1 cellular context compared by ENCODE assay signal in the genomic region with DNA sequence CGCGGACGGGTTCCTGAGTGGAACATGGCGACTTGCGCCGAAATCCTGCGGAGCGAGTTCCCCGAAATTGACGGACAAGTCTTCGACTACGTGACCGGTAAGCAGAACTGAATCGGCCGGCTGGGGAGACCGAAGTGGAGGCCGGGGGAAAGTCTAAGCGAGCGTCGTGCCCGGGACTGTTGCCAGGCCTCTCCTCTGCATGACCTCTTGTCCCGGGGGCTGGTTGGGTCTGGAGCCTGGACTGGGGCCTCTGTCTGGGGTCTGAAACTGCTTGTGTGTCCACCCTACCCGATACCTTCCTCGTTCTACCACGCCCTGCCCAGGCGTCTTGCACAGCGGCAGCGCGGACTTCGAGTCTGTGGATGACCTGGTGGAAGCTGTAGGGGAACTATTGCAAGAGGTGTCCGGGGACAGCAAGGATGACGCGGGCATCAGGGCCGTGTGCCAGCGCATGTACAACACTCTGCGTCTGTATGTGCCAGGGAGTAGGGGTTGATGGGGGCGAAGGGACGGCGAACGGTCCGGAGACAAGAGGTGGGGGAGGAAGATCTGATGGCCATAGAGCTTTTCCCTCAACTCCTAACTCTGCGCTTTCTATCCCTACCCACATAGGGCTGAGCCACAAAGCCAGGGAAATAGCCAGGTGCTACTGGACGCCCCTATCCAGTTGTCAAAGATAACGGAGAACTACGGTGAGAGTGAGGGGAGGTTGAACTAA.
A peak's percentile ranks its signal among the peaks of the same experiment; 100 is the strongest.
TF ChIP-seq lines count a peak whose summit lies in the region.

A gene with protein sequence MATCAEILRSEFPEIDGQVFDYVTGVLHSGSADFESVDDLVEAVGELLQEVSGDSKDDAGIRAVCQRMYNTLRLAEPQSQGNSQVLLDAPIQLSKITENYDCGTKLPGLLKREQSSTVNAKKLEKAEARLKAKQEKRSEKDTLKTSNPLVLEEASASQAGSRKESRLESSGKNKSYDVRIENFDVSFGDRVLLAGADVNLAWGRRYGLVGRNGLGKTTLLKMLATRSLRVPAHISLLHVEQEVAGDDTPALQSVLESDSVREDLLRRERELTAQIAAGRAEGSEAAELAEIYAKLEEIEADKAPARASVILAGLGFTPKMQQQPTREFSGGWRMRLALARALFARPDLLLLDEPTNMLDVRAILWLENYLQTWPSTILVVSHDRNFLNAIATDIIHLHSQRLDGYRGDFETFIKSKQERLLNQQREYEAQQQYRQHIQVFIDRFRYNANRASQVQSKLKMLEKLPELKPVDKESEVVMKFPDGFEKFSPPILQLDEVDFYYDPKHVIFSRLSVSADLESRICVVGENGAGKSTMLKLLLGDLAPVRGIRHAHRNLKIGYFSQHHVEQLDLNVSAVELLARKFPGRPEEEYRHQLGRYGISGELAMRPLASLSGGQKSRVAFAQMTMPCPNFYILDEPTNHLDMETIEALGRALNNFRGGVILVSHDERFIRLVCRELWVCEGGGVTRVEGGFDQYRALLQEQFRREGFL (plus strand): TSS at position 16 of the 718 bp plus-strand sequence. CDS start 9 bp downstream, at position 25.

TF ChIP-seq in HepG2, 621 proteins besides CTCF, POLR2A, EP300 and RAD21 (continued from another document and continues in another):
- TF ChIP-seq, protein P1, sequence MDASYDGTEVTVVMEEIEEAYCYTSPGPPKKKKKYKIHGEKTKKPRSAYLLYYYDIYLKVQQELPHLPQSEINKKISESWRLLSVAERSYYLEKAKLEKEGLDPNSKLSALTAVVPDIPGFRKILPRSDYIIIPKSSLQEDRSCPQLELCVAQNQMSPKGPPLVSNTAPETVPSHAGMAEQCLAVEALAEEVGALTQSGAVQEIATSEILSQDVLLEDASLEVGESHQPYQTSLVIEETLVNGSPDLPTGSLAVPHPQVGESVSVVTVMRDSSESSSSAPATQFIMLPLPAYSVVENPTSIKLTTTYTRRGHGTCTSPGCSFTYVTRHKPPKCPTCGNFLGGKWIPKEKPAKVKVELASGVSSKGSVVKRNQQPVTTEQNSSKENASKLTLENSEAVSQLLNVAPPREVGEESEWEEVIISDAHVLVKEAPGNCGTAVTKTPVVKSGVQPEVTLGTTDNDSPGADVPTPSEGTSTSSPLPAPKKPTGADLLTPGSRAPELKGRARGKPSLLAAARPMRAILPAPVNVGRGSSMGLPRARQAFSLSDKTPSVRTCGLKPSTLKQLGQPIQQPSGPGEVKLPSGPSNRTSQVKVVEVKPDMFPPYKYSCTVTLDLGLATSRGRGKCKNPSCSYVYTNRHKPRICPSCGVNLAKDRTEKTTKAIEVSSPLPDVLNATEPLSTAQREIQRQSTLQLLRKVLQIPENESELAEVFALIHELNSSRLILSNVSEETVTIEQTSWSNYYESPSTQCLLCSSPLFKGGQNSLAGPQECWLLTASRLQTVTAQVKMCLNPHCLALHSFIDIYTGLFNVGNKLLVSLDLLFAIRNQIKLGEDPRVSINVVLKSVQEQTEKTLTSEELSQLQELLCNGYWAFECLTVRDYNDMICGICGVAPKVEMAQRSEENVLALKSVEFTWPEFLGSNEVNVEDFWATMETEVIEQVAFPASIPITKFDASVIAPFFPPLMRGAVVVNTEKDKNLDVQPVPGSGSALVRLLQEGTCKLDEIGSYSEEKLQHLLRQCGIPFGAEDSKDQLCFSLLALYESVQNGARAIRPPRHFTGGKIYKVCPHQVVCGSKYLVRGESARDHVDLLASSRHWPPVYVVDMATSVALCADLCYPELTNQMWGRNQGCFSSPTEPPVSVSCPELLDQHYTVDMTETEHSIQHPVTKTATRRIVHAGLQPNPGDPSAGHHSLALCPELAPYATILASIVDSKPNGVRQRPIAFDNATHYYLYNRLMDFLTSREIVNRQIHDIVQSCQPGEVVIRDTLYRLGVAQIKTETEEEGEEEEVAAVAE (CRISPR knock-in tag; IDR thresholded peaks at IDR 0.05; ENCODE audit: borderline replicate concordance) = no peak
- TF ChIP-seq KAT2B (IDR thresholded peaks at IDR 0.05; ENCODE audit: borderline replicate concordance, low read depth, low read length) (no peak), DMAP1 (CRISPR knock-in tag; IDR thresholded peaks at IDR 0.05) (no peak; the same call in 1 of the 2 replicates), ZNF124 (CRISPR knock-in tag; IDR thresholded peaks at IDR 0.05) (peak; percentile 24; the same call in 1 of the 2 replicates), PAF1 (CRISPR knock-in tag; IDR thresholded peaks at IDR 0.05) (no peak), RXRA (CRISPR knock-in tag; IDR thresholded peaks at IDR 0.05) (peak; percentile 56; the same call in 1 of the 2 replicates), SKI (IDR thresholded peaks at IDR 0.05; ENCODE audit: partially characterized antibody) (no peak), ZNF891 (CRISPR knock-in tag; IDR thresholded peaks at IDR 0.05) (peak; percentile 58), ZNF292 (CRISPR knock-in tag; IDR thresholded peaks at IDR 0.05; ENCODE audit: borderline replicate concordance, low read depth) (no peak), GATAD1 (CRISPR knock-in tag; IDR thresholded peaks at IDR 0.05) (peak; percentile 85; the same call in 1 of the 2 replicates), DNMT3B (CRISPR knock-in tag; conservative IDR thresholded peaks at IDR 0.05) (no peak), HMG20A (CRISPR knock-in tag; IDR thresholded peaks at IDR 0.05; ENCODE audit: borderline replicate concordance) (no peak), ZBTB8A (CRISPR knock-in tag; IDR thresholded peaks at IDR 0.05; ENCODE audit: borderline replicate concordance, low read depth) (no peak), KDM4B (CRISPR knock-in tag; IDR thresholded peaks at IDR 0.05) (no peak), SP4 (CRISPR knock-in tag; IDR thresholded peaks at IDR 0.05) (peak; percentile 41; the same call in 1 of the 2 replicates), ZNF251 (CRISPR knock-in tag; IDR thresholded peaks at IDR 0.05) (no peak), TEAD2 (CRISPR knock-in tag; IDR thresholded peaks at IDR 0.05) (no peak), SP140L (CRISPR knock-in tag; IDR thresholded peaks at IDR 0.05; ENCODE audit: borderline replicate concordance) (no peak), MED1 (CRISPR knock-in tag; IDR thresholded peaks at IDR 0.05) (no peak), HES4 (CRISPR knock-in tag; IDR thresholded peaks at IDR 0.05; ENCODE audit: borderline replicate concordance) (no peak), SMARCC2 (IDR thresholded peaks at IDR 0.05) (no peak), SCMH1 (CRISPR knock-in tag; IDR thresholded peaks at IDR 0.05; ENCODE audit: borderline replicate concordance) (no peak), ZNF780A (CRISPR knock-in tag; IDR thresholded peaks at IDR 0.05) (no peak), FOXO1 (CRISPR knock-in tag; IDR thresholded peaks at IDR 0.05) (no peak), FOSL2 (CRISPR knock-in tag; IDR thresholded peaks at IDR 0.05) (no peak)
- TF ChIP-seq, protein P2, sequence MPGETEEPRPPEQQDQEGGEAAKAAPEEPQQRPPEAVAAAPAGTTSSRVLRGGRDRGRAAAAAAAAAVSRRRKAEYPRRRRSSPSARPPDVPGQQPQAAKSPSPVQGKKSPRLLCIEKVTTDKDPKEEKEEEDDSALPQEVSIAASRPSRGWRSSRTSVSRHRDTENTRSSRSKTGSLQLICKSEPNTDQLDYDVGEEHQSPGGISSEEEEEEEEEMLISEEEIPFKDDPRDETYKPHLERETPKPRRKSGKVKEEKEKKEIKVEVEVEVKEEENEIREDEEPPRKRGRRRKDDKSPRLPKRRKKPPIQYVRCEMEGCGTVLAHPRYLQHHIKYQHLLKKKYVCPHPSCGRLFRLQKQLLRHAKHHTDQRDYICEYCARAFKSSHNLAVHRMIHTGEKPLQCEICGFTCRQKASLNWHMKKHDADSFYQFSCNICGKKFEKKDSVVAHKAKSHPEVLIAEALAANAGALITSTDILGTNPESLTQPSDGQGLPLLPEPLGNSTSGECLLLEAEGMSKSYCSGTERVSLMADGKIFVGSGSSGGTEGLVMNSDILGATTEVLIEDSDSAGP (CRISPR knock-in tag; IDR thresholded peaks at IDR 0.05; ENCODE audit: borderline replicate concordance) = peak; percentile 67; the same call in 1 of the 2 replicates
- TF ChIP-seq, protein P3, sequence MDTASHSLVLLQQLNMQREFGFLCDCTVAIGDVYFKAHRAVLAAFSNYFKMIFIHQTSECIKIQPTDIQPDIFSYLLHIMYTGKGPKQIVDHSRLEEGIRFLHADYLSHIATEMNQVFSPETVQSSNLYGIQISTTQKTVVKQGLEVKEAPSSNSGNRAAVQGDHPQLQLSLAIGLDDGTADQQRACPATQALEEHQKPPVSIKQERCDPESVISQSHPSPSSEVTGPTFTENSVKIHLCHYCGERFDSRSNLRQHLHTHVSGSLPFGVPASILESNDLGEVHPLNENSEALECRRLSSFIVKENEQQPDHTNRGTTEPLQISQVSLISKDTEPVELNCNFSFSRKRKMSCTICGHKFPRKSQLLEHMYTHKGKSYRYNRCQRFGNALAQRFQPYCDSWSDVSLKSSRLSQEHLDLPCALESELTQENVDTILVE (CRISPR knock-in tag; IDR thresholded peaks at IDR 0.05) = no peak
- TF ChIP-seq, protein P4, sequence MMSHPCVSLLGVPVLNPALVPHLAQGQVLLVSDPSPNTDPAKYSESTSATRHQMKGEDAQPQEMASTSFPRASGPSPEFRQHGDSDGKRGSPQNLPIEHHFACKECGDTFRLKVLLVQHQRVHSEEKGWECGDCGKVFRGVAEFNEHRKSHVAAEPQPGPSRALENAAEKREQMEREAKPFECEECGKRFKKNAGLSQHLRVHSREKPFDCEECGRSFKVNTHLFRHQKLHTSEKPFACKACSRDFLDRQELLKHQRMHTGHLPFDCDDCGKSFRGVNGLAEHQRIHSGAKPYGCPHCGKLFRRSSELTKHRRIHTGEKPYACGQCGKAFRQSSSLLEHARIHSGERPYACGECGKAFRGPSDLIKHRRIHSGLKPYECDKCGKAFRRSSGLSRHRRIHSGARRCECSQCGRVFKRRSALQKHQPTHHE (CRISPR knock-in tag; IDR thresholded peaks at IDR 0.05; ENCODE audit: borderline replicate concordance) = 0 out of 2 replicates have a peak, but pooled peaks have one; percentile 50
- TF ChIP-seq, protein P5, sequence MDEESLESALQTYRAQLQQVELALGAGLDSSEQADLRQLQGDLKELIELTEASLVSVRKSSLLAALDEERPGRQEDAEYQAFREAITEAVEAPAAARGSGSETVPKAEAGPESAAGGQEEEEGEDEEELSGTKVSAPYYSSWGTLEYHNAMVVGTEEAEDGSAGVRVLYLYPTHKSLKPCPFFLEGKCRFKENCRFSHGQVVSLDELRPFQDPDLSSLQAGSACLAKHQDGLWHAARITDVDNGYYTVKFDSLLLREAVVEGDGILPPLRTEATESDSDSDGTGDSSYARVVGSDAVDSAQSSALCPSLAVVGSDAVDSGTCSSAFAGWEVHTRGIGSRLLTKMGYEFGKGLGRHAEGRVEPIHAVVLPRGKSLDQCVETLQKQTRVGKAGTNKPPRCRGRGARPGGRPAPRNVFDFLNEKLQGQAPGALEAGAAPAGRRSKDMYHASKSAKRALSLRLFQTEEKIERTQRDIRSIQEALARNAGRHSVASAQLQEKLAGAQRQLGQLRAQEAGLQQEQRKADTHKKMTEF (CRISPR knock-in tag; IDR thresholded peaks at IDR 0.05) = 0 out of 2 replicates have a peak, but pooled peaks have one; percentile 20
- TF ChIP-seq, protein P6, sequence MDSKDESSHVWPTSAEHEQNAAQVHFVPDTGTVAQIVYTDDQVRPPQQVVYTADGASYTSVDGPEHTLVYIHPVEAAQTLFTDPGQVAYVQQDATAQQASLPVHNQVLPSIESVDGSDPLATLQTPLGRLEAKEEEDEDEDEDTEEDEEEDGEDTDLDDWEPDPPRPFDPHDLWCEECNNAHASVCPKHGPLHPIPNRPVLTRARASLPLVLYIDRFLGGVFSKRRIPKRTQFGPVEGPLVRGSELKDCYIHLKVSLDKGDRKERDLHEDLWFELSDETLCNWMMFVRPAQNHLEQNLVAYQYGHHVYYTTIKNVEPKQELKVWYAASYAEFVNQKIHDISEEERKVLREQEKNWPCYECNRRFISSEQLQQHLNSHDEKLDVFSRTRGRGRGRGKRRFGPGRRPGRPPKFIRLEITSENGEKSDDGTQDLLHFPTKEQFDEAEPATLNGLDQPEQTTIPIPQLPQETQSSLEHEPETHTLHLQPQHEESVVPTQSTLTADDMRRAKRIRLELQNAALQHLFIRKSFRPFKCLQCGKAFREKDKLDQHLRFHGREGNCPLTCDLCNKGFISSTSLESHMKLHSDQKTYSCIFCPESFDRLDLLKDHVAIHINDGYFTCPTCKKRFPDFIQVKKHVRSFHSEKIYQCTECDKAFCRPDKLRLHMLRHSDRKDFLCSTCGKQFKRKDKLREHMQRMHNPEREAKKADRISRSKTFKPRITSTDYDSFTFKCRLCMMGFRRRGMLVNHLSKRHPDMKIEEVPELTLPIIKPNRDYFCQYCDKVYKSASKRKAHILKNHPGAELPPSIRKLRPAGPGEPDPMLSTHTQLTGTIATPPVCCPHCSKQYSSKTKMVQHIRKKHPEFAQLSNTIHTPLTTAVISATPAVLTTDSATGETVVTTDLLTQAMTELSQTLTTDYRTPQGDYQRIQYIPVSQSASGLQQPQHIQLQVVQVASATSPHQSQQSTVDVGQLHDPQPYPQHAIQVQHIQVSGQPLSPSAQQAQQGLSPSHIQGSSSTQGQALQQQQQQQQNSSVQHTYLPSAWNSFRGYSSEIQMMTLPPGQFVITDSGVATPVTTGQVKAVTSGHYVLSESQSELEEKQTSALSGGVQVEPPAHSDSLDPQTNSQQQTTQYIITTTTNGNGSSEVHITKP (CRISPR knock-in tag; IDR thresholded peaks at IDR 0.05; ENCODE audit: low read depth) = no peak
- TF ChIP-seq, protein P7, sequence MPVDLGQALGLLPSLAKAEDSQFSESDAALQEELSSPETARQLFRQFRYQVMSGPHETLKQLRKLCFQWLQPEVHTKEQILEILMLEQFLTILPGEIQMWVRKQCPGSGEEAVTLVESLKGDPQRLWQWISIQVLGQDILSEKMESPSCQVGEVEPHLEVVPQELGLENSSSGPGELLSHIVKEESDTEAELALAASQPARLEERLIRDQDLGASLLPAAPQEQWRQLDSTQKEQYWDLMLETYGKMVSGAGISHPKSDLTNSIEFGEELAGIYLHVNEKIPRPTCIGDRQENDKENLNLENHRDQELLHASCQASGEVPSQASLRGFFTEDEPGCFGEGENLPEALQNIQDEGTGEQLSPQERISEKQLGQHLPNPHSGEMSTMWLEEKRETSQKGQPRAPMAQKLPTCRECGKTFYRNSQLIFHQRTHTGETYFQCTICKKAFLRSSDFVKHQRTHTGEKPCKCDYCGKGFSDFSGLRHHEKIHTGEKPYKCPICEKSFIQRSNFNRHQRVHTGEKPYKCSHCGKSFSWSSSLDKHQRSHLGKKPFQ (CRISPR knock-in tag; IDR thresholded peaks at IDR 0.05; ENCODE audit: insufficient replicate concordance) = no peak
- TF ChIP-seq, protein P8, sequence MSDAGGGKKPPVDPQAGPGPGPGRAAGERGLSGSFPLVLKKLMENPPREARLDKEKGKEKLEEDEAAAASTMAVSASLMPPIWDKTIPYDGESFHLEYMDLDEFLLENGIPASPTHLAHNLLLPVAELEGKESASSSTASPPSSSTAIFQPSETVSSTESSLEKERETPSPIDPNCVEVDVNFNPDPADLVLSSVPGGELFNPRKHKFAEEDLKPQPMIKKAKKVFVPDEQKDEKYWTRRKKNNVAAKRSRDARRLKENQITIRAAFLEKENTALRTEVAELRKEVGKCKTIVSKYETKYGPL (CRISPR knock-in tag; IDR thresholded peaks at IDR 0.05) = no peak
- TF ChIP-seq, protein P9, sequence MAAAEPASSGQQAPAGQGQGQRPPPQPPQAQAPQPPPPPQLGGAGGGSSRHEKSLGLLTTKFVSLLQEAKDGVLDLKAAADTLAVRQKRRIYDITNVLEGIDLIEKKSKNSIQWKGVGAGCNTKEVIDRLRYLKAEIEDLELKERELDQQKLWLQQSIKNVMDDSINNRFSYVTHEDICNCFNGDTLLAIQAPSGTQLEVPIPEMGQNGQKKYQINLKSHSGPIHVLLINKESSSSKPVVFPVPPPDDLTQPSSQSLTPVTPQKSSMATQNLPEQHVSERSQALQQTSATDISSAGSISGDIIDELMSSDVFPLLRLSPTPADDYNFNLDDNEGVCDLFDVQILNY (CRISPR knock-in tag; conservative IDR thresholded peaks at IDR 0.05) = no peak
